ENCODE assay signal across 21 cellular contexts in the genomic region with DNA sequence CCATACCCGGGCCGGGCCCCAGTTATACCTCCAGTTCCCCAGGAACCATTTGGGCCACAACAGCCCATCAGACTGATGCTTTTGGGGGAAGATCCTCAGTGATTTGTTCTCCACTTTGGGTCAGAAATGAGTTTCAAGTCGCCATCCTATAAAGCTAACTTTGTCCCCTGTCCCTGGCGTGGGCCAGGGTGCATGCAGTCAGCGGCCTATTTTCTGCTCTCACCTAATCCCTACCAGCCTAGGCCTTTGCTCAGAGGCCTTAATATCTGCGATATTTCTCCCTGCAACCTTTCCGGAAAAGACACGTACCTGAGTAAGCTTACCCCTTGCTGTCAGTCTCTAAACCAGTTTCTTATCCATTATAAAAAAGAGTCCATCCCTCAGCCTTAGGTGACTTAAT. TPM values are rescaled to one million over a fixed set of nuclear protein-coding genes. Genes with fewer than 3 reads are reported as not detected.
DNase-seq lines count a peak whose midpoint lies in the region; ATAC-seq lines count a peak whose summit lies in the region.
"Had no signal": no experiment of that assay in that cellular context is flagged by ENCODE, and none has a peak within 500 bp of the region (broad histone marks: within the 10 kb centered on the region; RNA-seq: fewer than 3 reads in every experiment).

No MANE protein-coding gene starts in this region.

- no peak overlapping the region for H3K27ac ChIP-seq in CD8-positive, alpha-beta memory T cell (ENCODE audit: low read depth, low read length)
- H3K27ac ChIP-seq: KMS-11, neutrophil, upper lobe of right lung, VCaP had no signal

- CTCF ChIA-PET in CD8-positive, alpha-beta memory T cell (lab: Charles Lee), result interaction anchor here (1.0 to 2.6 kb wide), 7 partner anchors 12 to 48 kb away, joined by 3 to 9 read pairs (median 3); no protein-coding TSS in a partner anchor

- no peaks in the 10 kb centered on the region for H3K36me3 ChIP-seq in CD8-positive, alpha-beta memory T cell (ENCODE audit: insufficient read depth, low read length)
- H3K36me3 ChIP-seq in MG63, result no peaks in the 10 kb centered on the region
- H3K36me3 ChIP-seq: adrenal gland, esophagus muscularis mucosa, HAP-1, neutrophil, upper lobe of right lung had no signal

- H3K9me3 Mint-ChIP-seq in activated T-cell treated with anti-CD3 and anti-CD28 coated beads, Interleukin-2, amount 50 U/mL, for 24 hours, result no peaks in the 10 kb centered on the region
- H3K9me3 Mint-ChIP-seq in CD8-positive, alpha-beta memory T cell, result no peaks in the 10 kb centered on the region
- no peaks in the 10 kb centered on the region for H3K9me3 Mint-ChIP-seq in activated T-helper 1 cell treated with anti-CD3 and anti-CD28 coated beads, Interleukin-12 subunit alpha, Interleukin-12 subunit beta, Interleukin-2, Interleukin-4 antibody, amounts not matched to agents 30 ng/mL and 10 ng/mL and 1 ng/mL, durations not matched to agents 14 hours and 24 hours and 36 hours
- H3K9me3 Mint-ChIP-seq in naive thymus-derived CD8-positive, alpha-beta T cell, result no peaks in the 10 kb centered on the region
- H3K9me3 Mint-ChIP-seq: stimulated activated naive B cell treated with anti-CD40 and anti-IgM and Interleukin-4, amounts not matched to agents 10 μg/mL and 1 μg/mL and 100 μg/mL, for 72 hours had no signal

- H3K4me3 Mint-ChIP-seq in activated T-cell treated with anti-CD3 and anti-CD28 coated beads, Interleukin-2, amount 50 U/mL, for 24 hours, result peak overlapping the region; percentile 26
- peak overlapping the region; percentile 5 to 68 (median 54) for H3K4me3 Mint-ChIP-seq in CD8-positive, alpha-beta memory T cell
- peak overlapping the region; percentile 9 for H3K4me3 Mint-ChIP-seq in activated T-helper 1 cell treated with anti-CD3 and anti-CD28 coated beads, Interleukin-12 subunit alpha, Interleukin-12 subunit beta, Interleukin-2, Interleukin-4 antibody, amounts not matched to agents 30 ng/mL and 10 ng/mL and 1 ng/mL, durations not matched to agents 14 hours and 24 hours and 36 hours
- peak overlapping the region; percentile 36 to 75 (median 68) for H3K4me3 Mint-ChIP-seq in naive thymus-derived CD8-positive, alpha-beta T cell
- H3K4me3 Mint-ChIP-seq: stimulated activated naive B cell treated with anti-CD40 and anti-IgM and Interleukin-4, amounts not matched to agents 10 μg/mL and 1 μg/mL and 100 μg/mL, for 72 hours had no signal

- DNase-seq in activated T-cell treated with anti-CD3 and anti-CD28 coated beads, Interleukin-2, amount 50 U/mL, for 24 hours, result no peak
- DNase-seq in activated T-cell treated with anti-CD3 and anti-CD28 coated beads, Interleukin-2, amount 50 U/mL, for 48 hours, result no peak
- DNase-seq in CD8-positive, alpha-beta memory T cell, result no peak
- no peak for DNase-seq in activated T-helper 1 cell treated with anti-CD3 and anti-CD28 coated beads, Interleukin-12 subunit alpha, Interleukin-12 subunit beta, Interleukin-2, Interleukin-4 antibody, amounts not matched to agents 30 ng/mL and 10 ng/mL and 1 ng/mL, durations not matched to agents 14 hours and 24 hours and 36 hours (ENCODE audit: low spot score)
- no peak for DNase-seq in naive thymus-derived CD8-positive, alpha-beta T cell
- no peak for DNase-seq in MG63
- DNase-seq: ACHN; adrenal gland; EL; left colon; NCI-H1105 treated with DMSO at 0.1 percent for 48 hours; NCI-H524; stimulated activated naive B cell treated with anti-CD40 and anti-IgM and Interleukin-4, amounts not matched to agents 10 μg/mL and 1 μg/mL and 100 μg/mL, for 72 hours; upper lobe of right lung had no signal

- no peaks in the 10 kb centered on the region for H3K27me3 ChIP-seq in CD8-positive, alpha-beta memory T cell (ENCODE audit: insufficient read depth, low read length, poor library complexity, severe bottlenecking)
- no peaks in the 10 kb centered on the region for H3K27me3 ChIP-seq in MG63
- H3K27me3 ChIP-seq: adrenal gland, esophagus muscularis mucosa, neutrophil, upper lobe of right lung had no signal

- no peaks in the 10 kb centered on the region for H3K27me3 Mint-ChIP-seq in activated T-cell treated with anti-CD3 and anti-CD28 coated beads, Interleukin-2, amount 50 U/mL, for 24 hours
- peaks cover 0 to under 1% of the 10 kb centered on the region in 2 donors for H3K27me3 Mint-ChIP-seq in CD8-positive, alpha-beta memory T cell
- H3K27me3 Mint-ChIP-seq in activated T-helper 1 cell treated with anti-CD3 and anti-CD28 coated beads, Interleukin-12 subunit alpha, Interleukin-12 subunit beta, Interleukin-2, Interleukin-4 antibody, amounts not matched to agents 30 ng/mL and 10 ng/mL and 1 ng/mL, durations not matched to agents 14 hours and 24 hours and 36 hours (ENCODE audit: insufficient read depth), result no peaks in the 10 kb centered on the region
- H3K27me3 Mint-ChIP-seq in naive thymus-derived CD8-positive, alpha-beta T cell, result no peaks in the 10 kb centered on the region
- H3K27me3 Mint-ChIP-seq: stimulated activated naive B cell treated with anti-CD40 and anti-IgM and Interleukin-4, amounts not matched to agents 10 μg/mL and 1 μg/mL and 100 μg/mL, for 72 hours had no signal

- H3K4me1 Mint-ChIP-seq in activated T-cell treated with anti-CD3 and anti-CD28 coated beads, Interleukin-2, amount 50 U/mL, for 24 hours (ENCODE audit: low read depth), result peaks cover 95% of the 10 kb centered on the region
- H3K4me1 Mint-ChIP-seq in CD8-positive, alpha-beta memory T cell, result peaks cover 73 to 92% (median 87%) of the 10 kb centered on the region in 3 donors
- peaks cover 84% of the 10 kb centered on the region for H3K4me1 Mint-ChIP-seq in activated T-helper 1 cell treated with anti-CD3 and anti-CD28 coated beads, Interleukin-12 subunit alpha, Interleukin-12 subunit beta, Interleukin-2, Interleukin-4 antibody, amounts not matched to agents 30 ng/mL and 10 ng/mL and 1 ng/mL, durations not matched to agents 14 hours and 24 hours and 36 hours (ENCODE audit: low read depth)
- peaks cover 62 to 99% (median 95%) of the 10 kb centered on the region in 4 donors for H3K4me1 Mint-ChIP-seq in naive thymus-derived CD8-positive, alpha-beta T cell

- H3K27ac Mint-ChIP-seq in activated T-cell treated with anti-CD3 and anti-CD28 coated beads, Interleukin-2, amount 50 U/mL, for 24 hours, result peak overlapping the region; percentile 54
- H3K27ac Mint-ChIP-seq in CD8-positive, alpha-beta memory T cell, result peak overlapping the region; percentile 48 to 92 (median 86)
- peak overlapping the region; percentile 67 for H3K27ac Mint-ChIP-seq in activated T-helper 1 cell treated with anti-CD3 and anti-CD28 coated beads, Interleukin-12 subunit alpha, Interleukin-12 subunit beta, Interleukin-2, Interleukin-4 antibody, amounts not matched to agents 30 ng/mL and 10 ng/mL and 1 ng/mL, durations not matched to agents 14 hours and 24 hours and 36 hours
- peak overlapping the region; percentile 86 to 99 (median 94) for H3K27ac Mint-ChIP-seq in naive thymus-derived CD8-positive, alpha-beta T cell
- H3K27ac Mint-ChIP-seq: stimulated activated naive B cell treated with anti-CD40 and anti-IgM and Interleukin-4, amounts not matched to agents 10 μg/mL and 1 μg/mL and 100 μg/mL, for 72 hours had no signal

- H3K36me3 Mint-ChIP-seq in activated T-cell treated with anti-CD3 and anti-CD28 coated beads, Interleukin-2, amount 50 U/mL, for 24 hours (ENCODE audit: low read depth), result peaks cover 47% of the 10 kb centered on the region
- H3K36me3 Mint-ChIP-seq in CD8-positive, alpha-beta memory T cell, result peaks cover 0 to 12% (median 7%) of the 10 kb centered on the region in 3 donors
- H3K36me3 Mint-ChIP-seq in activated T-helper 1 cell treated with anti-CD3 and anti-CD28 coated beads, Interleukin-12 subunit alpha, Interleukin-12 subunit beta, Interleukin-2, Interleukin-4 antibody, amounts not matched to agents 30 ng/mL and 10 ng/mL and 1 ng/mL, durations not matched to agents 14 hours and 24 hours and 36 hours (ENCODE audit: low read depth), result peaks cover 38% of the 10 kb centered on the region
- peaks cover 0 to 9% (median 0%) of the 10 kb centered on the region in 3 donors for H3K36me3 Mint-ChIP-seq in naive thymus-derived CD8-positive, alpha-beta T cell

- POLR2A ChIA-PET in CD8-positive, alpha-beta memory T cell (lab: Charles Lee), result interaction anchor here (0.6 kb wide), 1 partner anchor 83 kb away, joined by 3 read pairs; no protein-coding TSS in a partner anchor
- POLR2A ChIA-PET in naive thymus-derived CD8-positive, alpha-beta T cell (lab: Charles Lee), result interaction anchor here (0.6 to 7.9 kb wide), 9 partner anchors 11 to 61 kb away, joined by 3 to 61 read pairs (median 9); no protein-coding TSS in a partner anchor

- no peaks in the 10 kb centered on the region for H3K9me3 ChIP-seq in CD8-positive, alpha-beta memory T cell (ENCODE audit: low read length)
- H3K9me3 ChIP-seq in MG63, result no peaks in the 10 kb centered on the region
- H3K9me3 ChIP-seq: adrenal gland, esophagus muscularis mucosa, HAP-1, neutrophil, upper lobe of right lung had no signal

- intact Hi-C loops in activated T-helper 1 cell treated with anti-CD3 and anti-CD28 coated beads, Interleukin-12 subunit alpha, Interleukin-12 subunit beta, Interleukin-2, Interleukin-4 antibody, amounts not matched to agents 30 ng/mL and 10 ng/mL and 1 ng/mL, durations not matched to agents 14 hours and 24 hours and 36 hours (cut with micrococcal nuclease), result no loop called here

- ATAC-seq in naive thymus-derived CD8-positive, alpha-beta T cell, result no peak
- ATAC-seq in GM18907 (IDR thresholded peaks at IDR 0.05; ENCODE audit: unreplicated experiment), result no peak
- ATAC-seq in HG03045 (IDR thresholded peaks at IDR 0.05; ENCODE audit: unreplicated experiment), result no peak
- ATAC-seq: left colon; stimulated activated naive B cell treated with anti-CD40 and anti-IgM and Interleukin-4, amounts not matched to agents 10 μg/mL and 1 μg/mL and 100 μg/mL, for 72 hours; upper lobe of right lung had no signal

- no peak overlapping the region for H3K4me3 ChIP-seq in CD8-positive, alpha-beta memory T cell (ENCODE audit: low read length)
- H3K4me3 ChIP-seq in MG63, result no peak overlapping the region
- H3K4me3 ChIP-seq: adrenal gland, esophagus muscularis mucosa, HAP-1, upper lobe of right lung had no signal

- H3K4me1 ChIP-seq in CD8-positive, alpha-beta memory T cell (ENCODE audit: insufficient read depth, low read length), result peaks cover 56% of the 10 kb centered on the region
- H3K4me1 ChIP-seq: HAP-1 had no signal

RNA-seq across cellular contexts. Expression of gene DNMT3A, which starts 7.2 kb away (rescaled TPM):
- total RNA-seq in CD8-positive, alpha-beta memory T cell, result 10 to 100 TPM; 77.9 to 80.7 TPM
- polyA plus RNA-seq in CD8-positive, alpha-beta memory T cell, result 19.4 TPM
- total RNA-seq in activated T-helper 1 cell treated with anti-CD3 and anti-CD28 coated beads, Interleukin-12 subunit alpha, Interleukin-12 subunit beta, Interleukin-2, Interleukin-4 antibody, amounts not matched to agents 30 ng/mL and 10 ng/mL and 1 ng/mL, durations not matched to agents 14 hours and 24 hours and 36 hours, result 101 and 105 TPM in 2 replicates
- 100 to 1,000 TPM; 121 to 122 TPM for total RNA-seq in naive thymus-derived CD8-positive, alpha-beta T cell
- polyA plus RNA-seq in naive thymus-derived CD8-positive, alpha-beta T cell, result 10 to 100 TPM; 17.9 to 31.2 (median 27.2) TPM
- 6.0 and 9.2 TPM in 2 replicates for total RNA-seq in MG63 (2014; rRNA removed; shearing (Covaris generic); ENCODE audit: low replicate concordance)

Comparison
In these comparisons a context has a peak if more than half of its experiments do, and no peak if none do; other contexts are left out.
1. H3K4me3 Mint-ChIP-seq: peak in every context shown above with its lines; median percentile 68 in naive thymus-derived CD8-positive, alpha-beta T cell; 54 in CD8-positive, alpha-beta memory T cell; 26 in activated T-cell treated with anti-CD3 and anti-CD28 coated beads, Interleukin-2, amount 50 U/mL, for 24 hours; 9 in activated T-helper 1 cell treated with anti-CD3 and anti-CD28 coated beads, Interleukin-12 subunit alpha, Interleukin-12 subunit beta, Interleukin-2, Interleukin-4 antibody, amounts not matched to agents 30 ng/mL and 10 ng/mL and 1 ng/mL, durations not matched to agents 14 hours and 24 hours and 36 hours.